ENCODE assay signal across 11 cellular contexts in genomic region chr11:36356201-36356600, GRCh38.
DNase-seq lines count a peak whose midpoint lies in the region; ATAC-seq and TF ChIP-seq lines count a peak whose summit lies in the region.
"Had no signal": no experiment of that assay in that cellular context is flagged by ENCODE, and none has a peak within 500 bp of the region (broad histone marks: within the 10 kb centered on the region; RNA-seq: fewer than 3 reads in every experiment).

No MANE protein-coding gene starts in this region.

- peaks cover 68% of the 10 kb centered on the region for H3K4me1 Mint-ChIP-seq in activated T-helper 2 cell treated with anti-CD3 and anti-CD28 coated beads, Interferon-gamma antibody, Interleukin-2, Interleukin-4, amounts not matched to agents 10 μg/mL and 5 μg/mL and 100 μg/mL, durations not matched to agents 14 hours and 24 hours and 36 hours (ENCODE audit: low read depth)

- H3K36me3 Mint-ChIP-seq in activated T-helper 2 cell treated with anti-CD3 and anti-CD28 coated beads, Interferon-gamma antibody, Interleukin-2, Interleukin-4, amounts not matched to agents 10 μg/mL and 5 μg/mL and 100 μg/mL, durations not matched to agents 14 hours and 24 hours and 36 hours (ENCODE audit: low read depth) = no peaks in the 10 kb centered on the region
- H3K36me3 Mint-ChIP-seq: mesothelial cell of epicardium had no signal

- 77 to 83% methylated on average over 2 of the region's 2 CpGs for WGBS in lower leg skin, 2 donors

- ATAC-seq in GM18505 (IDR thresholded peaks at IDR 0.05; ENCODE audit: unreplicated experiment) = peak; percentile 57
- peak; percentile 57 for ATAC-seq in GM21526 (IDR thresholded peaks at IDR 0.05; ENCODE audit: low FRiP score, unreplicated experiment)
- peak; percentile 42 for ATAC-seq in HG03558 (IDR thresholded peaks at IDR 0.05; ENCODE audit: extremely low read depth, unreplicated experiment)

- H3K27ac Mint-ChIP-seq in activated T-helper 2 cell treated with anti-CD3 and anti-CD28 coated beads, Interferon-gamma antibody, Interleukin-2, Interleukin-4, amounts not matched to agents 10 μg/mL and 5 μg/mL and 100 μg/mL, durations not matched to agents 14 hours and 24 hours and 36 hours = no peak overlapping the region
- H3K27ac Mint-ChIP-seq: activated CD4-positive, alpha-beta T cell treated with anti-CD3 and anti-CD28 coated beads, Interleukin-2, amount 10 ng/mL, durations not matched to agents 24 days and 14 days; mesothelial cell of epicardium had no signal

- H3K4me3 Mint-ChIP-seq in activated T-helper 2 cell treated with anti-CD3 and anti-CD28 coated beads, Interferon-gamma antibody, Interleukin-2, Interleukin-4, amounts not matched to agents 10 μg/mL and 5 μg/mL and 100 μg/mL, durations not matched to agents 14 hours and 24 hours and 36 hours (ENCODE audit: low read depth) = no peak overlapping the region
- H3K4me3 Mint-ChIP-seq: activated CD4-positive, alpha-beta T cell treated with anti-CD3 and anti-CD28 coated beads, Interleukin-2, amount 10 ng/mL, durations not matched to agents 24 days and 14 days; mesothelial cell of epicardium had no signal

- TF ChIP-seq CTCF in fibroblast of the aortic adventitia (IDR thresholded peaks at IDR 0.05; ENCODE audit: insufficient read depth, low read length) = no peak
- no peak for TF ChIP-seq CTCF in lower leg skin (IDR thresholded peaks at IDR 0.05)

- DNase-seq in fibroblast of the aortic adventitia (ENCODE audit: low read depth) = peak; percentile 21
- no peak for DNase-seq in NCI-H1930 (lab: John Stamatoyannopoulos, UW)
- DNase-seq in activated T-helper 2 cell treated with anti-CD3 and anti-CD28 coated beads, Interferon-gamma antibody, Interleukin-2, Interleukin-4, amounts not matched to agents 10 μg/mL and 5 μg/mL and 100 μg/mL, durations not matched to agents 14 hours and 24 hours and 36 hours (ENCODE audit: low spot score) = no peak
- DNase-seq in lower leg skin (ENCODE audit: low spot score in 2 of 2) = no peak
- DNase-seq in stimulated activated CD8-positive, alpha-beta memory T cell treated with anti-CD3 and anti-CD28 coated beads, Interleukin-4, amount 100 ng/mL, for 48 hours = no peak
- DNase-seq: activated CD4-positive, alpha-beta T cell treated with anti-CD3 and anti-CD28 coated beads, Interleukin-2, amount 10 ng/mL, durations not matched to agents 24 days and 14 days; NCI-H1092 had no signal

- H3K4me3 ChIP-seq in fibroblast of the aortic adventitia (ENCODE audit: low read depth, low read length) (no peak overlapping the region), lower leg skin (ENCODE audit: low read depth, poor library complexity, severe bottlenecking) (no peak overlapping the region)

- TF ChIP-seq POLR2A in GM18505 (IDR thresholded peaks at IDR 0.05; ENCODE audit: borderline replicate concordance, extremely low read depth, insufficient read depth, insufficient read length) (no peak), lower leg skin (IDR thresholded peaks at IDR 0.05) (no peak)

- intact Hi-C loops in activated T-helper 2 cell treated with anti-CD3 and anti-CD28 coated beads, Interferon-gamma antibody, Interleukin-2, Interleukin-4, amounts not matched to agents 10 μg/mL and 5 μg/mL and 100 μg/mL, durations not matched to agents 14 hours and 24 hours and 36 hours (cut with micrococcal nuclease) = no loop called here
- intact Hi-C loops in lower leg skin (cut with DNase I; ENCODE audit: low total_unique reads) = no loop called here

- H3K9me3 Mint-ChIP-seq in activated T-helper 2 cell treated with anti-CD3 and anti-CD28 coated beads, Interferon-gamma antibody, Interleukin-2, Interleukin-4, amounts not matched to agents 10 μg/mL and 5 μg/mL and 100 μg/mL, durations not matched to agents 14 hours and 24 hours and 36 hours = no peaks in the 10 kb centered on the region
- H3K9me3 Mint-ChIP-seq: activated CD4-positive, alpha-beta T cell treated with anti-CD3 and anti-CD28 coated beads, Interleukin-2, amount 10 ng/mL, durations not matched to agents 24 days and 14 days; mesothelial cell of epicardium had no signal

- peaks cover 3% of the 10 kb centered on the region for H3K27me3 Mint-ChIP-seq in activated T-helper 2 cell treated with anti-CD3 and anti-CD28 coated beads, Interferon-gamma antibody, Interleukin-2, Interleukin-4, amounts not matched to agents 10 μg/mL and 5 μg/mL and 100 μg/mL, durations not matched to agents 14 hours and 24 hours and 36 hours (ENCODE audit: low read depth)
